In the genomic region with DNA sequence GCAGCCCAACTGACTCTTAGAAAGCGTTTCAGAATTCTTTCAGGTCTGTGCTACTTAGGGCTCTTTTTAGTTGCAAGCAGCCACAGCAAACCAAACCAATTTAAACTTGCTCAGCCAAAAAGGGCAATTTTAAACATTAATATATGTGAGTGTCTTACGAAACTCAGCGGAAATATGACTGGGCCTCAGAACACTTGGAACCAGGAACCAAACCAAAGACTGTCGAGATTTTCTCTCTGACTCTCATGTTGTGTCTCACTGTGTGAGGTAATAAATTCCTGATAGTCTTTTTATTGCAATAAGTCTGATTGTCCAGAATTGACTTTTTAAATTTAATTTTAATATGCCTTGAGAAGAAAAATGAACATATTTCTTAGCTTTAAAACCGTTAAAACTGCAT, we compare ENCODE assay signal across 16 cellular contexts.
DNase-seq lines count a peak whose midpoint lies in the region; ATAC-seq, FAIRE-seq and TF ChIP-seq lines count a peak whose summit lies in the region.
"Had no signal": no experiment of that assay in that cellular context is flagged by ENCODE, and none has a peak within 500 bp of the region (broad histone marks: within the 10 kb centered on the region; RNA-seq: fewer than 3 reads in every experiment).

No MANE protein-coding gene starts in this region.

- CTCF ChIA-PET in activated CD4-positive, alpha-beta T cell treated with anti-CD3 and anti-CD28 coated beads for 36 hours (lab: Charles Lee), result interaction anchor here (1.4 kb wide), 1 partner anchor 11 kb away, joined by 3 read pairs; no protein-coding TSS in a partner anchor

- peaks cover 11% of the 10 kb centered on the region for H3K36me3 Mint-ChIP-seq in effector memory CD8-positive, alpha-beta T cell (ENCODE audit: insufficient read depth)
- H3K36me3 Mint-ChIP-seq in activated CD4-positive, alpha-beta T cell treated with anti-CD3 and anti-CD28 coated beads for 36 hours (ENCODE audit: low read depth), result peaks cover 9% of the 10 kb centered on the region

- no peak for TF ChIP-seq CTCF in GM20000 (IDR thresholded peaks at IDR 0.05; ENCODE audit: extremely low read depth, missing control alignments)

- peaks cover 0 to 3% of the 10 kb centered on the region in 2 donors for H3K27me3 Mint-ChIP-seq in effector memory CD8-positive, alpha-beta T cell
- H3K27me3 Mint-ChIP-seq in activated CD4-positive, alpha-beta T cell treated with anti-CD3 and anti-CD28 coated beads for 36 hours, result peaks cover under 1% of the 10 kb centered on the region

- no peak for TF ChIP-seq POLR2A in GM12891 (IDR thresholded peaks at IDR 0.05; ENCODE audit: low read depth, low read length)

- no peak for FAIRE-seq in GM12891 (lab: Jason Lieb, UNC)
- FAIRE-seq: D721Med had no signal

- H3K9me3 Mint-ChIP-seq in effector memory CD8-positive, alpha-beta T cell, result peaks cover 0 to 9% of the 10 kb centered on the region in 2 donors
- H3K9me3 Mint-ChIP-seq in activated CD4-positive, alpha-beta T cell treated with anti-CD3 and anti-CD28 coated beads for 36 hours (ENCODE audit: low read depth), result peaks cover 13% of the 10 kb centered on the region

- POLR2A ChIA-PET in activated CD4-positive, alpha-beta T cell treated with anti-CD3 and anti-CD28 coated beads for 36 hours (lab: Charles Lee), result interaction anchor here (0.6 kb wide), 1 partner anchor 13 kb away, joined by 3 read pairs; no protein-coding TSS in a partner anchor

- peaks cover 10 to 19% of the 10 kb centered on the region in 2 donors for H3K4me1 Mint-ChIP-seq in effector memory CD8-positive, alpha-beta T cell (ENCODE audit: low read depth in 2 of 2)
- peaks cover 13% of the 10 kb centered on the region for H3K4me1 Mint-ChIP-seq in activated CD4-positive, alpha-beta T cell treated with anti-CD3 and anti-CD28 coated beads for 36 hours

- intact Hi-C loops in activated CD4-positive, alpha-beta T cell treated with anti-CD3 and anti-CD28 coated beads for 36 hours (cut with DNase I, micrococcal nuclease), result no loop called here

- H3K4me3 Mint-ChIP-seq in effector memory CD8-positive, alpha-beta T cell, result no peak overlapping the region
- H3K4me3 Mint-ChIP-seq in activated CD4-positive, alpha-beta T cell treated with anti-CD3 and anti-CD28 coated beads for 36 hours, result no peak overlapping the region

- ATAC-seq in effector memory CD8-positive, alpha-beta T cell (replicated peaks), result no peak
- no peak for ATAC-seq in activated CD4-positive, alpha-beta T cell treated with anti-CD3 and anti-CD28 coated beads for 36 hours

- DNase-seq in GM12891 (ENCODE audit: insufficient read length, low spot score) (no peak), NOMO-1 treated with dmso at 0.1 percent for 144 hours (lab: John Stamatoyannopoulos, UW; ENCODE audit: unreplicated experiment) (peak; percentile 64), GM20000 (ENCODE audit: low spot score) (no peak), COLO668 (lab: John Stamatoyannopoulos, UW; ENCODE audit: unreplicated experiment) (no peak)
- no peak for DNase-seq in effector memory CD8-positive, alpha-beta T cell
- DNase-seq in activated CD4-positive, alpha-beta T cell treated with anti-CD3 and anti-CD28 coated beads for 36 hours, result no peak
- DNase-seq in effector CD8-positive, alpha-beta T cell (lab: John Stamatoyannopoulos, UW), result no peak
- DNase-seq: C1 segment of cervical spinal cord, GF-D8, H7, KG1, NCI-H2029, NCI-H2171 treated with DMSO at 0.1 percent for 48 hours, NCI-H774, RPMI8226 had no signal

- H3K27ac Mint-ChIP-seq in effector memory CD8-positive, alpha-beta T cell, result peak overlapping the region; percentile 82 to 88
- H3K27ac Mint-ChIP-seq in activated CD4-positive, alpha-beta T cell treated with anti-CD3 and anti-CD28 coated beads for 36 hours, result no peak overlapping the region

TF ChIP-seq in GM12891, 5 proteins besides CTCF, POLR2A, EP300 and RAD21:
- TF ChIP-seq PAX5 (IDR thresholded peaks at IDR 0.05; ENCODE audit: insufficient read depth, low read length, severe bottlenecking), result no peak
- no peak for TF ChIP-seq SPI1 (IDR thresholded peaks at IDR 0.05; ENCODE audit: low read depth, low read length)
- no peak for TF ChIP-seq POU2F2 (IDR thresholded peaks at IDR 0.05; ENCODE audit: low read depth, low read length)
- TF ChIP-seq TAF1 (IDR thresholded peaks at IDR 0.05; ENCODE audit: low read depth, low read length), result 0 out of 2 replicates have a peak, but pooled peaks have one; percentile 11
